In the genomic region with DNA sequence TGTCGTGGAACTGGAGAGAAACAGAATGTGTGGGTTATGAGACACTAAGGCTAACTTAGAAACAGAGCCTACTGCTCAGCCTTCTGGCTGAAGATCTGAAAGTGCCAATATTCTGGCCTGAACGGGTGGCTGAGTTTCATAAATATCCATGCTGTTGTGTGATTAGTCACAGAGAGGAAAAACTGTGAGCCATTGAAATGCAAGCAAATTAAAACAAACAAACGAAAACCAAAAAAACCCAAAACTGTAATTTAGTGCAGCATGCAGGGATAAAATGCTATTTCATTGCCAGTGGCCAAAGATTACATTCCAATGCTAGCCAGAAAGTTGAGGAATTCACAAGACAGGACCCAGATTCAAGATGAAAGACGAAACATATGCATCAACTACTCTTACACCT, we compare ENCODE assay signal across 24 cellular contexts.
A peak's percentile ranks its signal among the peaks of the same experiment; 100 is the strongest.
DNase-seq lines count a peak whose midpoint lies in the region; TF ChIP-seq lines count a peak whose summit lies in the region.
"Had no signal": no experiment of that assay in that cellular context is flagged by ENCODE, and none has a peak within 500 bp of the region (broad histone marks: within the 10 kb centered on the region; RNA-seq: fewer than 3 reads in every experiment).

No MANE protein-coding gene starts in this region.

- no peaks in the 10 kb centered on the region for H3K36me3 ChIP-seq in neural progenitor cell
- H3K36me3 ChIP-seq: colonic mucosa, HAP-1 had no signal

- H3K4me3 Mint-ChIP-seq in neural progenitor cell, result no peak overlapping the region
- H3K4me3 Mint-ChIP-seq: activated CD4-positive, alpha-beta memory T cell treated with anti-CD3 and anti-CD28 coated beads for 36 hours; activated naive CD4-positive, alpha-beta T cell treated with anti-CD3 and anti-CD28 coated beads for 36 hours; natural killer cell; T-helper 2 cell treated with Interferon-gamma antibody and Interleukin-4, amounts not matched to agents 5 μg/mL and 100 μg/mL, for 36 hours; WTC11 had no signal

- no peaks in the 10 kb centered on the region for H3K79me2 ChIP-seq in neural progenitor cell (ENCODE audit: low read depth)

- H3K27me3 Mint-ChIP-seq in neural progenitor cell (ENCODE audit: insufficient read depth, low read depth), result peaks cover 3% of the 10 kb centered on the region

- H3K4me3 ChIP-seq in choroid plexus epithelial cell (ENCODE audit: low read depth, low read length) (no peak overlapping the region), neural progenitor cell (no peak overlapping the region)
- H3K4me3 ChIP-seq: body of pancreas, colonic mucosa, HAP-1, psoas muscle, SK-N-MC had no signal

- H3K27ac Mint-ChIP-seq in neural progenitor cell, result peak overlapping the region; percentile 34
- H3K27ac Mint-ChIP-seq: activated CD4-positive, alpha-beta memory T cell treated with anti-CD3 and anti-CD28 coated beads for 36 hours; activated naive CD4-positive, alpha-beta T cell treated with anti-CD3 and anti-CD28 coated beads for 36 hours; natural killer cell; T-helper 2 cell treated with Interferon-gamma antibody and Interleukin-4, amounts not matched to agents 5 μg/mL and 100 μg/mL, for 36 hours; WTC11 had no signal

- H3K4me2 ChIP-seq in neural progenitor cell, result no peak overlapping the region

- H3K9me3 Mint-ChIP-seq in neural progenitor cell, result peaks cover 49% of the 10 kb centered on the region
- H3K9me3 Mint-ChIP-seq: activated CD4-positive, alpha-beta memory T cell treated with anti-CD3 and anti-CD28 coated beads for 36 hours; T-helper 2 cell treated with Interferon-gamma antibody and Interleukin-4, amounts not matched to agents 5 μg/mL and 100 μg/mL, for 36 hours; WTC11 had no signal

- no peak overlapping the region for H3K27ac ChIP-seq in neural progenitor cell
- H3K27ac ChIP-seq: body of pancreas, colonic mucosa, psoas muscle, SK-N-MC had no signal

- DNase-seq in AG20443 (ENCODE audit: low spot score), result peak; percentile 71
- DNase-seq in M059J (ENCODE audit: low read depth), result peak; percentile 77
- DNase-seq in choroid plexus epithelial cell (ENCODE audit: low read depth), result peak; percentile 14
- no peak for DNase-seq in neural progenitor cell (ENCODE audit: low spot score)
- no peak for DNase-seq in stimulated activated naive CD4-positive, alpha-beta T cell (lab: John Stamatoyannopoulos, UW)
- DNase-seq in activated naive CD4-positive, alpha-beta T cell (lab: John Stamatoyannopoulos, UW), result no peak
- DNase-seq in nucleus accumbens (lab: John Stamatoyannopoulos, UW), result no peak
- no peak for DNase-seq in activated CD4-positive, alpha-beta T cell treated with anti-CD3 and anti-CD28 coated beads, Interleukin-2, amount 50 U/mL, for 1 hour
- DNase-seq: activated CD4-positive, alpha-beta memory T cell treated with anti-CD3 and anti-CD28 coated beads for 36 hours; activated naive CD4-positive, alpha-beta T cell treated with anti-CD3 and anti-CD28 coated beads for 36 hours; activated T-cell treated with anti-CD3 and anti-CD28 coated beads for 4 hours; body of pancreas; colonic mucosa; kidney glomerular epithelial cell; mesendoderm; natural killer cell; NCI-H1436; NCI-H774; OCI-M1; psoas muscle had no signal

- no peak overlapping the region for H3K9ac ChIP-seq in neural progenitor cell

- no peaks in the 10 kb centered on the region for H3K9me3 ChIP-seq in neural progenitor cell (ENCODE audit: low read depth)
- H3K9me3 ChIP-seq: body of pancreas, colonic mucosa, HAP-1, psoas muscle had no signal

- peaks cover 27% of the 10 kb centered on the region for H3K4me1 Mint-ChIP-seq in neural progenitor cell
- H3K4me1 Mint-ChIP-seq: natural killer cell had no signal

- no peaks in the 10 kb centered on the region for H4K20me1 ChIP-seq in neural progenitor cell (ENCODE audit: low read depth)

- H2AFZ ChIP-seq in neural progenitor cell (replicated peaks), result peak overlapping the region; percentile 73

- H3K4me1 ChIP-seq in neural progenitor cell, result peaks cover 22% of the 10 kb centered on the region
- H3K4me1 ChIP-seq: body of pancreas, colonic mucosa, HAP-1, psoas muscle had no signal

- peaks cover 13% of the 10 kb centered on the region for H3K36me3 Mint-ChIP-seq in neural progenitor cell
- H3K36me3 Mint-ChIP-seq: activated CD4-positive, alpha-beta memory T cell treated with anti-CD3 and anti-CD28 coated beads for 36 hours; natural killer cell; WTC11 had no signal

- no peaks in the 10 kb centered on the region for H3F3A ChIP-seq in neural progenitor cell (ENCODE audit: low read depth)

- TF ChIP-seq CTCF in choroid plexus epithelial cell (conservative IDR thresholded peaks at IDR 0.05; ENCODE audit: low read depth, low read length) (no peak), neural progenitor cell (IDR thresholded peaks at IDR 0.05) (no peak)

- no peaks in the 10 kb centered on the region for H3K27me3 ChIP-seq in neural progenitor cell
- H3K27me3 ChIP-seq: body of pancreas, colonic mucosa had no signal

Comparison
In these comparisons a context has a peak if more than half of its experiments do, and no peak if none do; other contexts are left out.
1. DNase-seq: peak in AG20443 (single experiment), M059J (single experiment) and choroid plexus epithelial cell (single experiment); none in neural progenitor cell (single experiment), stimulated activated naive CD4-positive, alpha-beta T cell (0 of 6), activated naive CD4-positive, alpha-beta T cell (0 of 4), nucleus accumbens (0 of 56) and activated CD4-positive, alpha-beta T cell treated with anti-CD3 and anti-CD28 coated beads, Interleukin-2, amount 50 U/mL, for 1 hour (single experiment).